In the genomic region with DNA sequence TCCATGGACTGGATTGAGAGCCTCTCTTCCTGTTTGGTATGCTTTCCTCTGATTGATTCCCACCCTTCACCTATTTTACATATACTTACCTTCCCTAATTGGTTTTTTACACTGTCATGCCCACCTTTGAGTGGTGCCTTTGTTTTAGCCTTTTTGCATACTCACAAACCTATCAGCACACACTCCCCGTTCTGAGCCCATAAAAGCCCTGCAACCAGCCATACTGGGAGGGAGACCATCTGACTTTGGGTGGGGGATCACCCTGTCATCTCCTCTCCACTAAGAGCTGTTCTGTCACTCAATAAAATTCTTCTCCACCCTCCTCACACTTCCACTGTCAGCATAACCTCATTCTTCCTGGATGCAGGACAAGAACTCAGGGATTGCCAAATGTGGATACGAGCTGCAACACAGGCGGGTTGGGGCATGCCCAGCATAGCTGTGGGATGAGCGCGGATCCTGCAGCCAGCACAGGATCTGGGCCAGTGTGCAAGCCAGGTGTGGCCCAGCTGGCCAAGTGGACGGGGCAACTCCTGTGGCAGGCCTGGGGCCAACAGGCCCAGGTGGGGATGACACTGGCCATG, we compare ENCODE assay signal across 11 cellular contexts. TPM values are rescaled to one million over a fixed set of nuclear protein-coding genes. Genes with fewer than 3 reads are reported as not detected.
DNase-seq lines count a peak whose midpoint lies in the region; ATAC-seq, FAIRE-seq and TF ChIP-seq lines count a peak whose summit lies in the region.
"Had no signal": no experiment of that assay in that cellular context is flagged by ENCODE, and none has a peak within 500 bp of the region (broad histone marks: within the 10 kb centered on the region; RNA-seq: fewer than 3 reads in every experiment).

No MANE protein-coding gene starts in this region.

- no peaks in the 10 kb centered on the region for H3K36me3 ChIP-seq in osteoblast (ENCODE audit: insufficient read depth, low read length)
- H3K36me3 ChIP-seq in Peyer's patch = no peaks in the 10 kb centered on the region

- peak overlapping the region; percentile 26 for H2AFZ ChIP-seq in osteoblast (ENCODE audit: low read length)

- no peak for FAIRE-seq in H54 (lab: Jason Lieb, UNC)
- FAIRE-seq: colon, GM12892 had no signal

- H3K27ac ChIP-seq in osteoblast (ENCODE audit: low read depth, low read length) (no peak overlapping the region), Peyer's patch (no peak overlapping the region)

- H4K20me1 ChIP-seq in osteoblast (ENCODE audit: insufficient read depth, low read length) = no peaks in the 10 kb centered on the region

- TF ChIP-seq POLR2A in H54 (IDR thresholded peaks at IDR 0.05; ENCODE audit: low read depth, low read length) (no peak), Peyer's patch (IDR thresholded peaks at IDR 0.05) (no peak)

- no peak overlapping the region for H3K4me2 ChIP-seq in osteoblast (ENCODE audit: insufficient read depth, low read length)

- no peaks in the 10 kb centered on the region for H3K9me3 ChIP-seq in osteoblast (ENCODE audit: low read depth, low read length)
- H3K9me3 ChIP-seq in Peyer's patch = no peaks in the 10 kb centered on the region

- TF ChIP-seq CTCF in epithelial cell of esophagus (IDR thresholded peaks at IDR 0.05; ENCODE audit: insufficient read depth, low read depth, low read length, missing control alignments) (no peak), osteoblast (IDR thresholded peaks at IDR 0.05; ENCODE audit: extremely low read depth, low read depth, low read length) (no peak), Peyer's patch (IDR thresholded peaks at IDR 0.05) (no peak)

- H3K4me3 ChIP-seq in epithelial cell of esophagus (ENCODE audit: low read length) (no peak overlapping the region), osteoblast (ENCODE audit: insufficient read depth, low read length) (no peak overlapping the region), Peyer's patch (no peak overlapping the region)

- ATAC-seq in HG03175 (IDR thresholded peaks at IDR 0.05; ENCODE audit: unreplicated experiment) = no peak
- ATAC-seq in GM21529 (IDR thresholded peaks at IDR 0.05; ENCODE audit: unreplicated experiment) = no peak

- peaks cover 6% of the 10 kb centered on the region for H3K27me3 ChIP-seq in osteoblast (ENCODE audit: insufficient read depth, low read length)
- H3K27me3 ChIP-seq in Peyer's patch = no peaks in the 10 kb centered on the region

- DNase-seq in H54 (ENCODE audit: insufficient read length, low spot score) = peak; percentile 33
- DNase-seq in NCI-H446 treated with DMSO at 0.1 percent for 48 hours (lab: John Stamatoyannopoulos, UW) = peak; percentile 84
- DNase-seq in epithelial cell of esophagus (ENCODE audit: low read depth) = peak; percentile 99
- DNase-seq in osteoblast (ENCODE audit: insufficient read length, low spot score, missing footprints) = no peak
- DNase-seq in cerebellar cortex (ENCODE audit: low spot score) = no peak
- no peak for DNase-seq in Peyer's patch
- DNase-seq: NCI-H1092 treated with DMSO at 0.1 percent for 48 hours had no signal

- no peaks in the 10 kb centered on the region for H3K79me2 ChIP-seq in osteoblast (ENCODE audit: insufficient read depth, low read length)

- H3K4me1 ChIP-seq in osteoblast (ENCODE audit: insufficient read depth, low read length) = no peaks in the 10 kb centered on the region
- no peaks in the 10 kb centered on the region for H3K4me1 ChIP-seq in Peyer's patch

RNA-seq across cellular contexts. Expression of a gene that starts 9.4 kb away (rescaled TPM):
- total RNA-seq in osteoblast (122 and 133 TPM in 2 replicates), Peyer's patch (100 to 1,000 TPM in 1 of 4 donors, 10 to 100 TPM in 3; 46.7 to 102 (median 77.6) TPM)

RNA-seq across cellular contexts. Expression of a gene that starts 10.3 kb away (rescaled TPM):
- total RNA-seq in osteoblast (261 and 268 TPM in 2 replicates), Peyer's patch (10 to 100 TPM; 15.1 to 24.8 (median 16.2) TPM)

RNA-seq across cellular contexts. Expression of a gene that starts 40.4 kb away (rescaled TPM):
- total RNA-seq in osteoblast = 17.4 and 17.7 TPM in 2 replicates
- 10 to 100 TPM; 17.7 to 72.6 (median 28.0) TPM for total RNA-seq in Peyer's patch

Comparison
In these comparisons a context has a peak if more than half of its experiments do, and no peak if none do; other contexts are left out.
1. DNase-seq: peak in H54 (single experiment), NCI-H446 treated with DMSO at 0.1 percent for 48 hours (single experiment) and epithelial cell of esophagus (single experiment); none in osteoblast (single experiment), cerebellar cortex (single experiment) and Peyer's patch (0 of 3).
2. RNA of a gene that starts 10.3 kb away (total RNA-seq): 261 to 268 TPM in osteoblast; 15.1 to 24.8 TPM in Peyer's patch; every median in the first group is over 10 times any median in the second.